1 cellular context compared by ENCODE assay signal in genomic region chr19:49085020-49085867, GRCh38.
TF ChIP-seq lines count a peak whose summit lies in the region.

SNRNP70 (plus strand) TSS chr19:49085451; CDS start chr19:49086415, 964 bp downstream.

TF ChIP-seq in HCT116, 20 proteins besides CTCF, POLR2A, EP300 and RAD21 (continued from another document):
- no peak for TF ChIP-seq REST (IDR thresholded peaks at IDR 0.05; ENCODE audit: low read depth)
